ENCODE assay signal across 6 cellular contexts in the genomic region with DNA sequence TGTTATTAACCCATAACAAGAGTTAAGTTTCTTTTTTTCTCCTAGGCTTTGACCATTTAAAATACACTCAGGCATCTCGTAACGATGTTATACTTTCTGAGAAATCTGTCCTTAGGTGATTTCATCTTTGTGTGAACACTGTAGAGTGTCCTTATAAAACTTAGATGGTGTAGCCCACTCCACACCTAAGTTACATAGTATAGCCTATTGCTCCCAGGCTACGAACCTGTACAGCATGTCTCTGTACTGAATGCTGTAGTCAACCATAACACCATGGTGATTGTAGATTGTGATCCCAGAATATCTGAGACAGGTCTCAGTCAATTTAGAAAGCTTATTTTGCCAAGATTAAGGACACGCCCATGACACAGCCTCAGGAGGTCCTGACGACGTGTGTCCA. TPM values are rescaled to one million over a fixed set of nuclear protein-coding genes. Genes with fewer than 3 reads are reported as not detected.
"Had no signal": no experiment of that assay in that cellular context is flagged by ENCODE, and none has a peak within 500 bp of the region (broad histone marks: within the 10 kb centered on the region; RNA-seq: fewer than 3 reads in every experiment).

No MANE protein-coding gene starts in this region.

RNA-seq across cellular contexts. Expression of a gene that starts 30.5 kb away (rescaled TPM):
- total RNA-seq: M059J, OCI-LY7, Right ventricle myocardium superior, RPMI7951, SJSA1 had no signal
- polyA plus RNA-seq: SK-N-SH had no signal
